5 cellular contexts compared by ENCODE assay signal in the genomic region with DNA sequence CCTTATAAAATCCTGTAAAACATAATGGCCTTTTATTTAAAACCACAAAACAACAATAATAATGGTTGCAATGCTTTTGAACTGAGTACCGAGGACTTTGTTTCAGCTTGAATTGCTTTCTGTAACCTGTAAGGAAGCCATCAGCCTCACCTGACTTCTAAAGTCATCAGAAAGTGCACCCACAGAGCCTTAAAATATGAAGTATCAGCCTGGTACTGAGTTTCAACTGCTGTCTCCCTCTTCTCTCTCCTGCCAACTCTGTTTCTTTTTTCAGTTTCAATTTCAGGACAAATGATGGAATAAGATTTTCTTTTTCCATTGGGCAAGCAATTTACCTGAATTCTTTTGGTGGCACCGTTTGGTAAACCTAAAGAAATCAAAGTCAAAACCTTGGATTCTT.
"Had no signal": no experiment of that assay in that cellular context is flagged by ENCODE, and none has a peak within 500 bp of the region (broad histone marks: within the 10 kb centered on the region; RNA-seq: fewer than 3 reads in every experiment).

No MANE protein-coding gene starts in this region.

- H3K4me3 ChIP-seq: K562 had no signal

- ATAC-seq: HepG2, K562 had no signal

- H3K27ac ChIP-seq: HL-60 had no signal

- DNase-seq: IMR-90, KBM-7 had no signal
